12 cellular contexts compared by ENCODE assay signal in the genomic region with DNA sequence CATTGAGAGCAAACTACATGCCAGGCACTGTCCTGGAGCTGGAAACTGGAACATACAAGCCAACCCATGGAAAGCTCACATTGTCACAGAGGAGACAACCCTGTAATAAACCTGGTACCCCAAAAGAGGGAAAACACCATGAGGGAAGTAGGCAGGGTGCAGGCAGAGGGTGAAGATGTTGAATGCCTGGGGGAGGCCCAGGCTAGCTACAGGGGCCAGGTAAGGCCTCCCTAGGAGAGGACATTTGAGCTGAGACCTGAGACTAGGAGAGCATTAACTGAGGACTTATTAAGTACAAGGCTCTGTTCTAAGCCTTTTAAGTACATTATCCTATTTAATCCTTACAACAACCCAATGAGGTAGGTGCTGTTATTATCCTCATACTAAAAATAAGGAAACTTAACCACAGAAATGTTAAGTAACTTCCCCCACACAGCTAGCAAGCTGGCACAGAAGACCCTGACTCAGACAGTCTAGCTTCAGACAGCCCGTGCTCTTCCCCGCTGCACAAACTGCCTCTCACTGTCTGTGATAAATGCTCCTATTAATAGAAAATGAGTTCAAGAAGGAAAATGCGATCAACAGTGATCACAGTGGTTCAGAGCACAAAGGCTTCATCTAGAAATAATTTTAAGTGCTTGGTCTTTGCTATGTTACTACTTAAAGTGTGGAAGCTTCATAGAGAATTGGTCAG. TPM values are rescaled to one million over a fixed set of nuclear protein-coding genes. Genes with fewer than 3 reads are reported as not detected.
DNase-seq lines count a peak whose midpoint lies in the region; ATAC-seq and TF ChIP-seq lines count a peak whose summit lies in the region.
"Had no signal": no experiment of that assay in that cellular context is flagged by ENCODE, and none has a peak within 500 bp of the region (broad histone marks: within the 10 kb centered on the region; RNA-seq: fewer than 3 reads in every experiment).

No MANE protein-coding gene starts in this region.

- H3K27me3 ChIP-seq in BE2C = peaks cover 3% of the 10 kb centered on the region; the same call in 1 of the 2 replicates

- CTCF ChIA-PET in HEK293T (lab: Yijun Ruan, JAX) = no interaction called here

- H3K9me3 ChIP-seq in BE2C = no peaks in the 10 kb centered on the region

- H3K4me3 ChIP-seq in astrocyte of the cerebellum (ENCODE audit: low read depth, low read length) (no peak overlapping the region), BE2C (ENCODE audit: low read depth, low read length) (no peak overlapping the region)

- POLR2A ChIA-PET in HEK293T (lab: Yijun Ruan, JAX) = no interaction called here

- no peaks in the 10 kb centered on the region for H3K4me1 ChIP-seq in BE2C

- TF ChIP-seq CTCF in astrocyte of the cerebellum (IDR thresholded peaks at IDR 0.05; ENCODE audit: low read depth, low read length, missing control alignments) (no peak), BE2C (IDR thresholded peaks at IDR 0.05; ENCODE audit: low read depth, low read length) (no peak)

- in situ Hi-C loops in astrocyte of the cerebellum (cut with HindIII; ENCODE audit: low sequenced_read_pairs) = no loop called here

- no peak for ATAC-seq in HG02870 (IDR thresholded peaks at IDR 0.05; ENCODE audit: unreplicated experiment)
- ATAC-seq: left lobe of liver had no signal

- DNase-seq in AG08396 (ENCODE audit: low spot score) = peak; percentile 28
- DNase-seq in M059J (ENCODE audit: low read depth) = peak; percentile 74
- DNase-seq in astrocyte of the cerebellum (ENCODE audit: low read depth) = peak; percentile 61
- DNase-seq in medulla oblongata (ENCODE audit: extremely low spot score) = peak; percentile 57
- no peak for DNase-seq in HEK293T (ENCODE audit: extremely low spot score)
- no peak for DNase-seq in COLO668 (lab: John Stamatoyannopoulos, UW; ENCODE audit: unreplicated experiment)
- no peak for DNase-seq in BE2C
- DNase-seq: CD4-positive, alpha-beta T cell; NCI-H2107; T-helper 9 cell had no signal

- no peaks in the 10 kb centered on the region for H3K36me3 ChIP-seq in BE2C

TF ChIP-seq in HEK293T, 16 proteins besides CTCF, POLR2A, EP300 and RAD21:
- TF ChIP-seq SUZ12 (IDR thresholded peaks at IDR 0.05) (no peak), ZNF384 (IDR thresholded peaks at IDR 0.05) (no peak), BHLHE40 (IDR thresholded peaks at IDR 0.05; ENCODE audit: borderline replicate concordance) (no peak), NFRKB (IDR thresholded peaks at IDR 0.05) (no peak), CTBP1 (IDR thresholded peaks at IDR 0.05; ENCODE audit: borderline replicate concordance) (no peak), ELF4 (IDR thresholded peaks at IDR 0.05) (no peak), LEF1 (IDR thresholded peaks at IDR 0.05; ENCODE audit: borderline replicate concordance) (no peak), HDGF (IDR thresholded peaks at IDR 0.05; ENCODE audit: borderline replicate concordance) (no peak), SP1 (IDR thresholded peaks at IDR 0.05) (no peak), L3MBTL2 (conservative IDR thresholded peaks at IDR 0.05) (no peak), FOXA1 (IDR thresholded peaks at IDR 0.05) (no peak), FOXK2 (IDR thresholded peaks at IDR 0.05) (no peak), ARNT (IDR thresholded peaks at IDR 0.05) (no peak), TARDBP (IDR thresholded peaks at IDR 0.05) (no peak), FOXM1 (IDR thresholded peaks at IDR 0.05; ENCODE audit: borderline replicate concordance) (no peak)
- TF ChIP-seq, protein P1, sequence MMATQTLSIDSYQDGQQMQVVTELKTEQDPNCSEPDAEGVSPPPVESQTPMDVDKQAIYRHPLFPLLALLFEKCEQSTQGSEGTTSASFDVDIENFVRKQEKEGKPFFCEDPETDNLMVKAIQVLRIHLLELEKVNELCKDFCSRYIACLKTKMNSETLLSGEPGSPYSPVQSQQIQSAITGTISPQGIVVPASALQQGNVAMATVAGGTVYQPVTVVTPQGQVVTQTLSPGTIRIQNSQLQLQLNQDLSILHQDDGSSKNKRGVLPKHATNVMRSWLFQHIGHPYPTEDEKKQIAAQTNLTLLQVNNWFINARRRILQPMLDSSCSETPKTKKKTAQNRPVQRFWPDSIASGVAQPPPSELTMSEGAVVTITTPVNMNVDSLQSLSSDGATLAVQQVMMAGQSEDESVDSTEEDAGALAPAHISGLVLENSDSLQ (IDR thresholded peaks at IDR 0.05) = no peak
TF ChIP-seq in HEK293T: peak in this region for 0.

RNA-seq across cellular contexts. Expression of a gene that starts 41.8 kb away (rescaled TPM):
- 17.2 and 24.3 TPM in 2 replicates for total RNA-seq in M059J (2014; rRNA removed; shearing (Covaris generic))
- 15.9 TPM for polyA plus RNA-seq in BE2C (2012; ENCODE audit: insufficient read depth, insufficient read length, low read depth)

Comparison
In these comparisons a context has a peak if more than half of its experiments do, and no peak if none do; other contexts are left out.
1. DNase-seq: peak in AG08396 (single experiment), M059J (single experiment), astrocyte of the cerebellum (single experiment) and medulla oblongata (single experiment); none in HEK293T (single experiment), COLO668 (single experiment) and BE2C (single experiment).